Comparison of ENCODE assay signal across 22 cellular contexts in the genomic region with DNA sequence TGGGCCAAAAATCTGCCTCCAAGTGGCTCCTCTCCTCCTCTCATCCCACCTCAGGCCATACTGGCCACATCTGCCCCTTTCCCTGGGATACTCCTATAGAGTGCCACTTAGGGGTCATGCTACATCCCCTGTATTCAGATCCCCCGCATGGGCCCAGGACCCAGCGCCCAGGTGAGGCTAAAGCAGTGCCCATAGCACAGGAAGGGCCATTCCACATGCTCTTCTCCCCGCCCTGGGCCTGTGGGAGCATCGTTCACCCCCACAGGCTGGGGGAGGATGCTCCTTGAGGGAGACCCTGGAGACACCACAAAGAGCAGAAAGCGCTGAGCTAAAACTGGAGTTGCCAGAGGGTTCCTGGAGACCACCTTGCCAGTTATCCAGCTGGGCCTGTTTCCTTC. TPM values are rescaled to one million over a fixed set of nuclear protein-coding genes. Genes with fewer than 3 reads are reported as not detected.
DNase-seq lines count a peak whose midpoint lies in the region; ATAC-seq, FAIRE-seq and TF ChIP-seq lines count a peak whose summit lies in the region.
"Had no signal": no experiment of that assay in that cellular context is flagged by ENCODE, and none has a peak within 500 bp of the region (broad histone marks: within the 10 kb centered on the region; RNA-seq: fewer than 3 reads in every experiment).

No MANE protein-coding gene starts in this region.

- H3K9me3 ChIP-seq in left ventricle myocardium inferior (replicated peaks) (no peaks in the 10 kb centered on the region), right atrium auricular region (no peaks in the 10 kb centered on the region), K562 (replicated peaks; ENCODE audit: control insufficient read depth, insufficient read depth, low read depth, low read length) (no peaks in the 10 kb centered on the region), osteoblast (ENCODE audit: low read depth, low read length) (peaks cover 1% of the 10 kb centered on the region)
- H3K9me3 ChIP-seq: BE2C, MG63 had no signal

- H3K79me2 ChIP-seq in K562 (ENCODE audit: control insufficient read depth, insufficient read depth, low read length) (no peaks in the 10 kb centered on the region), osteoblast (ENCODE audit: insufficient read depth, low read length) (peaks cover 3% of the 10 kb centered on the region)

- 80% methylated on average over 5 of the region's 5 CpGs for WGBS in K562 (ENCODE audit: insufficient coverage, low coverage, missing lambda C conversion rate)

- peaks cover 18% of the 10 kb centered on the region for H3K9me1 ChIP-seq in K562 (ENCODE audit: control insufficient read depth, insufficient read depth, low read length)

- intact Hi-C loops in left ventricle myocardium inferior (cut with micrococcal nuclease) (no loop called here), K562 (cut with micrococcal nuclease) (no loop called here), posterior vena cava (cut with DNase I) (loop anchor here in 1 of 2 donors (10.0 kb wide), 1 partner anchor 428 kb away; no protein-coding TSS in a partner anchor)

- peaks cover 59% of the 10 kb centered on the region for H3K4me1 ChIP-seq in left ventricle myocardium inferior
- H3K4me1 ChIP-seq in right atrium auricular region = peaks cover 0 to 54% of the 10 kb centered on the region in 2 donors
- peaks cover 36 to 46% of the 10 kb centered on the region in 2 experiments for H3K4me1 ChIP-seq in K562 (replicated peaks in 1 of 2; ENCODE audit: control insufficient read depth in 2 of 2, insufficient read depth in 2 of 2, low read length in 2 of 2)
- peaks cover 34% of the 10 kb centered on the region for H3K4me1 ChIP-seq in osteoblast (ENCODE audit: insufficient read depth, low read length)
- H3K4me1 ChIP-seq: BE2C had no signal

- TF ChIP-seq RAD21 in K562 (CRISPR knock-in tag; conservative IDR thresholded peaks at IDR 0.05 in 1 of 2, IDR thresholded peaks at IDR 0.05 in 1 of 2) = no peak

- H3K4me3 ChIP-seq in left ventricle myocardium inferior (no peak overlapping the region), right atrium auricular region (no peak overlapping the region), K562 (no peak overlapping the region), osteoblast (ENCODE audit: insufficient read depth, low read length) (no peak overlapping the region)
- H3K4me3 ChIP-seq: GM12878, MG63 had no signal

- no peak for DNase-seq in left ventricle myocardium inferior
- no peak for DNase-seq in right atrium auricular region (ENCODE audit: low spot score)
- DNase-seq in K562 (ENCODE audit: extremely low read depth in 1 of 4, low spot score in 3 of 4) = no peak
- peak; percentile 55 for DNase-seq in osteoblast (ENCODE audit: insufficient read length, low spot score, missing footprints)
- no peak for DNase-seq in posterior vena cava (ENCODE audit: low spot score)
- no peak for DNase-seq in RPMI8226
- DNase-seq: BE2C; Calu3; CD8-positive, alpha-beta T cell; GF-D8; Karpas-422; MG63; NCI-H1048; NCI-H1436; NCI-H1930; NCI-H226; NCI-H524; NCI-H82; OCI-M1 had no signal

- H3K9ac ChIP-seq in K562 (ENCODE audit: insufficient read depth in 1 of 2, low read depth in 2 of 2, low read length in 2 of 2) = no peak overlapping the region

- in situ Hi-C loops in K562 (cut with MboI) = no loop called here

- H4K20me1 ChIP-seq in K562 (replicated peaks; ENCODE audit: control insufficient read depth, insufficient read depth, low read length) = peaks cover 14% of the 10 kb centered on the region
- H4K20me1 ChIP-seq in osteoblast (ENCODE audit: insufficient read depth, low read length) = no peaks in the 10 kb centered on the region

- no peak for FAIRE-seq in K562 (lab: Jason Lieb, UNC)
- FAIRE-seq: GM12878, HepG2 had no signal

- peaks cover 22% of the 10 kb centered on the region for H3K36me3 ChIP-seq in left ventricle myocardium inferior
- H3K36me3 ChIP-seq in right atrium auricular region = peaks cover 22% of the 10 kb centered on the region
- peaks cover 34% of the 10 kb centered on the region; the same call in 2 of the 3 replicates for H3K36me3 ChIP-seq in K562 (ENCODE audit: control insufficient read depth, insufficient read depth, low read length)
- peaks cover 11% of the 10 kb centered on the region for H3K36me3 ChIP-seq in osteoblast (ENCODE audit: insufficient read depth, low read length)

- H3K4me2 ChIP-seq in K562 (ENCODE audit: insufficient read depth, low read length) = peak overlapping the region; percentile 42; the same call in 1 of the 2 replicates
- no peak overlapping the region for H3K4me2 ChIP-seq in osteoblast (ENCODE audit: insufficient read depth, low read length)

- H2AFZ ChIP-seq in K562 (ENCODE audit: low read depth, low read length) (no peak overlapping the region), osteoblast (ENCODE audit: low read length) (no peak overlapping the region)

- no peak for TF ChIP-seq EP300 in K562 (IDR thresholded peaks at IDR 0.05; ENCODE audit: low read length)

- CTCF ChIA-PET in K562 (lab: Yijun Ruan, JAX; ENCODE audit: low intra/inter-chr PET ratio) = no interaction called here

- TF ChIP-seq CTCF in left ventricle myocardium inferior (IDR thresholded peaks at IDR 0.05; ENCODE audit: borderline replicate concordance) = no peak
- no peak for TF ChIP-seq CTCF in right atrium auricular region (IDR thresholded peaks at IDR 0.05)
- TF ChIP-seq CTCF in K562 (IDR thresholded peaks at IDR 0.05 in 2 of 3, conservative IDR thresholded peaks at IDR 0.05 in 1 of 3; ENCODE audit: insufficient read depth in 2 of 3, low read depth in 1 of 3, low read length in 3 of 3) = no peak
- no peak for TF ChIP-seq CTCF in osteoblast (IDR thresholded peaks at IDR 0.05; ENCODE audit: extremely low read depth, low read depth, low read length)

- BruUV-seq in K562 (replicated peaks; lab: Mats Ljungman, UMichigan) = no TSS peak

- POLR2A ChIA-PET in K562 (lab: Yijun Ruan, JAX) = interaction anchor here (1.0 to 1.4 kb wide), 2 partner anchors 10 to 124 kb away, joined by 4 to 5 read pairs; no protein-coding TSS in a partner anchor

- TF ChIP-seq POLR2A in K562 (conservative IDR thresholded peaks at IDR 0.05) = no peak
- no peak for TF ChIP-seq POLR2A in GM18505 (IDR thresholded peaks at IDR 0.05; ENCODE audit: borderline replicate concordance, extremely low read depth, insufficient read depth, insufficient read length)

- H3K27ac ChIP-seq in left ventricle myocardium inferior (replicated peaks) (peak overlapping the region; percentile 48), right atrium auricular region (peak overlapping the region in 1 of 2 donors; percentile 9), K562 (ENCODE audit: extremely low read depth, low read depth, low read length) (no peak overlapping the region), osteoblast (ENCODE audit: low read depth, low read length) (no peak overlapping the region)

- H3K27me3 ChIP-seq in left ventricle myocardium inferior (ENCODE audit: low read depth) (no peaks in the 10 kb centered on the region), right atrium auricular region (no peaks in the 10 kb centered on the region), K562 (ENCODE audit: control insufficient read depth in 2 of 2, insufficient read depth in 2 of 2, low read length in 2 of 2) (no peaks in the 10 kb centered on the region), osteoblast (ENCODE audit: insufficient read depth, low read length) (no peaks in the 10 kb centered on the region)
- H3K27me3 ChIP-seq: BE2C, MG63 had no signal

- ATAC-seq in K562 = no peak
- no peak for ATAC-seq in GM18505 (IDR thresholded peaks at IDR 0.05; ENCODE audit: unreplicated experiment)
- ATAC-seq: CD8-positive, alpha-beta T cell; GM12878; HepG2 had no signal

RNA-seq across cellular contexts. Expression of a gene that starts 52.5 kb away (rescaled TPM):
- total RNA-seq in left ventricle myocardium inferior (21.4 TPM), right atrium auricular region (10 to 100 TPM; 23.5 to 27.1 TPM), K562 (2014; rRNA removed) (24.5 and 28.0 TPM in 2 replicates), K562 (2014; rRNA removed; fragmentation: Illumina TruSeq; extraction: Trizol) (40.7 and 44.2 TPM in 2 replicates), K562 (2015; rRNA removed; fragmentation: Illumina TruSeq; extraction: Trizol) (39.3 and 39.5 TPM in 2 replicates), K562 (2021) (31.5 and 32.9 TPM in 2 replicates), osteoblast (114 and 119 TPM in 2 replicates), posterior vena cava (10 to 100 TPM; 28.1 to 28.6 TPM)
- 40.8 and 61.0 TPM in 2 replicates for total RNA-seq in K562 (2011; cell fraction: chromatin; rRNA removed; ENCODE audit: low replicate concordance)
- 32.4 and 33.6 TPM in 2 replicates for total RNA-seq in K562 (2011; cell fraction: nucleolus; rRNA removed)
- 35.0 and 43.8 TPM in 2 replicates for total RNA-seq in K562 (2011; cell fraction: nucleoplasm; rRNA removed)
- polyA plus RNA-seq in K562 (2011; rRNA removed) (30.6 and 37.0 TPM in 2 replicates), K562 (2014; fragmentation: Illumina TruSeq; extraction: Trizol) (23.2 and 23.5 TPM in 2 replicates), K562 (2014; fragmentation: Nextera tagmentation; extraction: Ambion mirVana) (10 to 100 TPM in 1 of 2 experiments, 1 to 10 TPM in 1; 9.1 to 10.6 TPM), K562 (2014; rRNA removed) (18.7 and 22.3 TPM in 2 replicates)
- polyA plus RNA-seq in K562 (2011; cell fraction: cytosol; rRNA removed) = 19.0 and 25.4 TPM in 2 replicates
- 16.1 and 21.9 TPM in 2 replicates for polyA plus RNA-seq in K562 (2011; cell fraction: nucleus; rRNA removed)
- polyA plus RNA-seq in K562 (2012) = 9.9 and 15.1 TPM in 2 replicates
- 78.5 and 79.6 TPM in 2 replicates for polyA minus RNA-seq in K562 (2011; rRNA and poly(A)+ RNA removed)
- polyA minus RNA-seq in K562 (2011; cell fraction: cytosol; rRNA and poly(A)+ RNA removed) = 19.4 and 29.1 TPM in 2 replicates
- polyA minus RNA-seq in K562 (2011; cell fraction: nucleus; rRNA and poly(A)+ RNA removed) = 15.5 and 23.4 TPM in 2 replicates
